ENCODE assay signal across 17 cellular contexts in genomic region chr14:22650046-22650739, GRCh38. TPM values are rescaled to one million over a fixed set of nuclear protein-coding genes. Genes with fewer than 3 reads are reported as not detected.
DNase-seq lines count a peak whose midpoint lies in the region; ATAC-seq and TF ChIP-seq lines count a peak whose summit lies in the region.
"Had no signal": no experiment of that assay in that cellular context is flagged by ENCODE, and none has a peak within 500 bp of the region (broad histone marks: within the 10 kb centered on the region; RNA-seq: fewer than 3 reads in every experiment).

No MANE protein-coding gene starts in this region.

- TF ChIP-seq CTCF in chondrocyte (IDR thresholded peaks at IDR 0.05), result no peak

- H3K4me3 Mint-ChIP-seq in chondrocyte (ENCODE audit: unreplicated experiment), result no peak overlapping the region
- H3K4me3 Mint-ChIP-seq: H9 had no signal

- H3K27me3 ChIP-seq in skeletal muscle tissue (ENCODE audit: control insufficient read depth in 3 of 3, insufficient read depth in 3 of 3, low read length in 3 of 3), result no peaks in the 10 kb centered on the region

- DNase-seq in DMS53 (lab: John Stamatoyannopoulos, UW), result peak; percentile 72
- peak; percentile 49 for DNase-seq in LHCN-M2 (ENCODE audit: low read depth)
- DNase-seq in chondrocyte (ENCODE audit: low spot score), result no peak
- no peak for DNase-seq in NCI-H2029 treated with DMSO at 0.1 percent for 48 hours (lab: John Stamatoyannopoulos, UW)
- no peak for DNase-seq in activated CD8-positive, alpha-beta memory T cell treated with anti-CD3 and anti-CD28 coated beads for 24 hours
- DNase-seq: C1 segment of cervical spinal cord, DMS153, H9, NCI-H1436, NCI-H2081, SK-N-SH had no signal

- no peaks in the 10 kb centered on the region for H3K27me3 Mint-ChIP-seq in chondrocyte (ENCODE audit: low read depth)

- H3K36me3 ChIP-seq in skeletal muscle tissue (ENCODE audit: control insufficient read depth in 3 of 3, insufficient read depth in 3 of 3, low read length in 3 of 3), result no peaks in the 10 kb centered on the region

- H3K27ac ChIP-seq in skeletal muscle tissue (ENCODE audit: low read depth, low read length), result peak overlapping the region; percentile 41
- H3K27ac ChIP-seq: HL-60 had no signal

- no peaks in the 10 kb centered on the region for H3K9me3 Mint-ChIP-seq in chondrocyte (ENCODE audit: low read depth)
- H3K9me3 Mint-ChIP-seq: H9 had no signal

- peak overlapping the region; percentile 88 for H3K27ac Mint-ChIP-seq in chondrocyte (ENCODE audit: unreplicated experiment)

- H3K36me3 Mint-ChIP-seq in chondrocyte (ENCODE audit: low read depth), result no peaks in the 10 kb centered on the region

- ATAC-seq in GM21825 (IDR thresholded peaks at IDR 0.05; ENCODE audit: unreplicated experiment), result no peak
- ATAC-seq: Right ventricle myocardium inferior had no signal

- H3K9ac ChIP-seq in skeletal muscle tissue (ENCODE audit: low read depth in 1 of 3, low read length in 3 of 3), result no peak overlapping the region
- H3K9ac ChIP-seq: SK-N-SH had no signal

- peaks cover 6 to 15% (median 6%) of the 10 kb centered on the region in 3 donors for H3K4me1 ChIP-seq in skeletal muscle tissue (ENCODE audit: control insufficient read depth in 3 of 3, insufficient read depth in 3 of 3, low read length in 3 of 3)

- no peaks in the 10 kb centered on the region for H3K9me3 ChIP-seq in skeletal muscle tissue (ENCODE audit: control insufficient read depth in 3 of 3, low read length in 3 of 3)
- H3K9me3 ChIP-seq: SK-N-SH had no signal

- H3K4me3 ChIP-seq in skeletal muscle tissue (ENCODE audit: low read length in 3 of 3), result peak overlapping the region in 2 of 3 donors; percentile 3 to 21

- H3K4me1 Mint-ChIP-seq in chondrocyte (ENCODE audit: low read depth), result peaks cover 72% of the 10 kb centered on the region

RNA-seq across cellular contexts. Expression of gene OR6J1, which starts 6.0 kb away (rescaled TPM):
- total RNA-seq in LHCN-M2 (2014; rRNA removed), result not detected in 2 replicates
- polyA plus RNA-seq in LHCN-M2 (2012), result not detected
- not detected in 3 replicates for total RNA-seq in chondrocyte
- total RNA-seq in skeletal muscle tissue, result not detected
- total RNA-seq: A673, H9, NCI-H460, Right ventricle myocardium inferior had no signal
- polyA plus RNA-seq: SK-N-SH had no signal

RNA-seq across cellular contexts. Expression of gene ABHD4, which starts 52.1 kb away (rescaled TPM):
- total RNA-seq in LHCN-M2 (2014; rRNA removed) (6.5 and 9.8 TPM in 2 replicates), chondrocyte (52.1 to 89.9 TPM (median 88.0 TPM) in 3 replicates), skeletal muscle tissue (3.7 TPM)
- polyA plus RNA-seq in LHCN-M2 (2012), result 51.0 TPM

Comparison
In these comparisons a context has a peak if more than half of its experiments do, and no peak if none do; other contexts are left out.
1. DNase-seq: peak in DMS53 (single experiment) and LHCN-M2 (single experiment); none in chondrocyte (single experiment), NCI-H2029 treated with DMSO at 0.1 percent for 48 hours (single experiment) and activated CD8-positive, alpha-beta memory T cell treated with anti-CD3 and anti-CD28 coated beads for 24 hours (single experiment).